11 cellular contexts compared by ENCODE assay signal in the genomic region with DNA sequence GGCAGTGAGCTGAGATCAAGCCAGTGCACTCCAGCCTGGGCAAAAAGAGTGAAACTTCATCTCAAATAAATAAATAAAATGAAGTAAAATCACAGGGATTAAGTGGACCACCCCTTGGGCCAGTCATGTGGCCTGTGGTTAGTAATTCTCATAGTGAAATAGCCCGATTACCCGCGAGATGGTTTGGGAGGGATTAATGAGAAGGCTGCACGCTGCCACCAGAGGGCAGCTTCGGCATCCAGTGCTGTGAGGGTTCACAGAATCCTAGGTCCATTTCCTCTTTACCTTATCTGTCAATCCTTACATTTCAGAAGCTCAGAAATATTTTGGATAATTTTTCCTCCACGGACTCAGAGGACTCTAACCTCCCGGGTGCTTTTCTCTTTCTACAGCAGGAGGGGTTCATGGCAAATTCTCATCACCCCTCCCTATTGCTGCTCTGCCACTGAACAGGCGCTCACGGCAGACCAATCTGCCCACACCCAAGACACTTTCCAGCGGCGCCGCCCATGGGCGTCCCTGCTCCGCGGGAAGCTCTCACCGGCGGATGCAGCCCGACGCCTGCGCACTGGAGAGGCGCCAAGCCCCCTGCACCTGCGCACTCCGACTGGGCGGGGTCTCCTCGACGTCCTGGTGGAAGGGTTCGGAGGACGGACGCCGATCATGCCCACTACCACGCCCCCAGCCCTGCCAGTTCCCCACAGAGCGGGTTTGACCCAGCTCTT. TPM values are rescaled to one million over a fixed set of nuclear protein-coding genes. Genes with fewer than 3 reads are reported as not detected.
DNase-seq lines count a peak whose midpoint lies in the region; ATAC-seq and TF ChIP-seq lines count a peak whose summit lies in the region.
"Had no signal": no experiment of that assay in that cellular context is flagged by ENCODE, and none has a peak within 500 bp of the region (broad histone marks: within the 10 kb centered on the region; RNA-seq: fewer than 3 reads in every experiment).

No MANE protein-coding gene starts in this region.

- H3K4me1 ChIP-seq in neuronal stem cell (ENCODE audit: control insufficient read depth in 2 of 2, insufficient read depth in 1 of 2, low read depth in 1 of 2, low read length in 2 of 2) (no peaks in the 10 kb centered on the region), PC-3 (ENCODE audit: insufficient read depth, low read length) (no peaks in the 10 kb centered on the region)
- H3K4me1 ChIP-seq in CD4-positive, alpha-beta memory T cell (ENCODE audit: insufficient read depth, low read length), result no peaks in the 10 kb centered on the region

- no peak overlapping the region for H2BK120ac ChIP-seq in neuronal stem cell (ENCODE audit: low read depth, low read length)

- no peaks in the 10 kb centered on the region for H3K79me2 ChIP-seq in PC-3 (ENCODE audit: low read length)

- no peak overlapping the region for H3K4me3 Mint-ChIP-seq in CD4-positive, alpha-beta memory T cell
- H3K4me3 Mint-ChIP-seq: activated CD4-positive, alpha-beta memory T cell treated with anti-CD3 and anti-CD28 coated beads, Interleukin-2, amount 10 ng/mL, durations not matched to agents 7 days and 5 days; mesothelial cell of epicardium had no signal

- no peak overlapping the region for H2BK12ac ChIP-seq in neuronal stem cell (ENCODE audit: low read length)

- no peak overlapping the region for H3K27ac Mint-ChIP-seq in CD4-positive, alpha-beta memory T cell
- H3K27ac Mint-ChIP-seq: activated CD4-positive, alpha-beta memory T cell treated with anti-CD3 and anti-CD28 coated beads, Interleukin-2, amount 10 ng/mL, durations not matched to agents 7 days and 5 days; mesothelial cell of epicardium had no signal

- H3K4me1 Mint-ChIP-seq in CD4-positive, alpha-beta memory T cell, result no peaks in the 10 kb centered on the region
- H3K4me1 Mint-ChIP-seq: activated CD4-positive, alpha-beta memory T cell treated with anti-CD3 and anti-CD28 coated beads, Interleukin-2, amount 10 ng/mL, durations not matched to agents 7 days and 5 days; mesothelial cell of epicardium had no signal

- peak; percentile 35 for DNase-seq in DMS114 treated with DMSO at 0.1 percent for 48 hours (lab: John Stamatoyannopoulos, UW; ENCODE audit: unreplicated experiment)
- DNase-seq in LNCaP clone FGC (ENCODE audit: low read depth), result no peak
- DNase-seq in dorsolateral prefrontal cortex, result peak in 6 of 10 donors; percentile 22 to 62 (median 46)
- DNase-seq in neuronal stem cell (ENCODE audit: low spot score), result no peak
- no peak for DNase-seq in CD4-positive, alpha-beta memory T cell
- DNase-seq in RWPE1 (ENCODE audit: low spot score), result no peak
- DNase-seq in D341Med (ENCODE audit: low spot score), result no peak
- no peak for DNase-seq in PC-3
- DNase-seq: activated CD4-positive, alpha-beta memory T cell treated with anti-CD3 and anti-CD28 coated beads, Interleukin-2, amount 10 ng/mL, durations not matched to agents 7 days and 5 days had no signal

- no peak for ATAC-seq in PC-3
- ATAC-seq: sciatic nerve had no signal

- BruUV-seq in PC-3 (replicated peaks; lab: Mats Ljungman, UMichigan), result no TSS peak

- no peak overlapping the region for H4K8ac ChIP-seq in neuronal stem cell (ENCODE audit: low read depth, low read length)

- no peaks in the 10 kb centered on the region for H3K27me3 Mint-ChIP-seq in CD4-positive, alpha-beta memory T cell
- H3K27me3 Mint-ChIP-seq: activated CD4-positive, alpha-beta memory T cell treated with anti-CD3 and anti-CD28 coated beads, Interleukin-2, amount 10 ng/mL, durations not matched to agents 7 days and 5 days had no signal

- intact Hi-C loops in dorsolateral prefrontal cortex (cut with DNase I), result no loop called here
- intact Hi-C loops in CD4-positive, alpha-beta memory T cell (cut with micrococcal nuclease), result no loop called here
- intact Hi-C loops in PC-3 (cut with micrococcal nuclease), result no loop called here

- H2AFZ ChIP-seq in neuronal stem cell (ENCODE audit: low read length) (no peak overlapping the region), PC-3 (ENCODE audit: low read length) (no peak overlapping the region)

- H3F3A ChIP-seq in PC-3 (ENCODE audit: low read length, unreplicated experiment), result no peaks in the 10 kb centered on the region

- H3K27ac ChIP-seq in dorsolateral prefrontal cortex, result peak overlapping the region in 19 of 59 donors; percentile 0 to 61 (median 36)
- H3K27ac ChIP-seq in neuronal stem cell (replicated peaks; ENCODE audit: low read length), result no peak overlapping the region
- no peak overlapping the region for H3K27ac ChIP-seq in CD4-positive, alpha-beta memory T cell (ENCODE audit: low read depth, low read length)
- H3K27ac ChIP-seq in RWPE1, result no peak overlapping the region
- no peak overlapping the region for H3K27ac ChIP-seq in PC-3 (ENCODE audit: low read length)

- no peak overlapping the region for H3K23ac ChIP-seq in neuronal stem cell (ENCODE audit: low read depth, low read length, poor library complexity)

- H3K4me3 ChIP-seq in LNCaP clone FGC (ENCODE audit: low read depth, low read length) (no peak overlapping the region), dorsolateral prefrontal cortex (peak overlapping the region in 53 of 59 donors; percentile 5 to 58 (median 39)), neuronal stem cell (ENCODE audit: low read length in 2 of 2) (no peak overlapping the region), PC-3 (ENCODE audit: low read length) (no peak overlapping the region)
- H3K4me3 ChIP-seq in CD4-positive, alpha-beta memory T cell (ENCODE audit: low read length in 2 of 2), result no peak overlapping the region

- no peak overlapping the region for H2BK15ac ChIP-seq in neuronal stem cell (ENCODE audit: low read length)

- no peaks in the 10 kb centered on the region for H3K27me3 ChIP-seq in dorsolateral prefrontal cortex
- no peaks in the 10 kb centered on the region for H3K27me3 ChIP-seq in neuronal stem cell (ENCODE audit: control insufficient read depth in 3 of 3, insufficient read depth in 3 of 3, low read depth in 1 of 3, low read length in 3 of 3)
- H3K27me3 ChIP-seq in CD4-positive, alpha-beta memory T cell (ENCODE audit: insufficient read depth, low read length), result no peaks in the 10 kb centered on the region
- no peaks in the 10 kb centered on the region for H3K27me3 ChIP-seq in PC-3 (ENCODE audit: low read length)

- no peak overlapping the region for H2AK5ac ChIP-seq in neuronal stem cell (ENCODE audit: low read depth, low read length)

- no peak overlapping the region for H3K18ac ChIP-seq in neuronal stem cell (ENCODE audit: low read length)

- TF ChIP-seq CTCF in LNCaP clone FGC (IDR thresholded peaks at IDR 0.05; ENCODE audit: control insufficient read depth, extremely low read depth, insufficient read depth), result peak; percentile 26; the same call in 1 of the 2 replicates
- peak in 54 of 56 donors; percentile 25 to 69 (median 50) for TF ChIP-seq CTCF in dorsolateral prefrontal cortex (IDR thresholded peaks at IDR 0.05 in 54 of 56, conservative IDR thresholded peaks at IDR 0.05 in 2 of 56; ENCODE audit: low read depth in 1 of 56, partially characterized antibody in 56 of 56)
- TF ChIP-seq CTCF in RWPE1 (conservative IDR thresholded peaks at IDR 0.05; ENCODE audit: low read depth), result no peak
- TF ChIP-seq CTCF in PC-3 (conservative IDR thresholded peaks at IDR 0.05; ENCODE audit: low read depth, low read length), result no peak

- no peak overlapping the region for H3K4me2 ChIP-seq in neuronal stem cell (ENCODE audit: insufficient read depth, low read length, poor library complexity, severe bottlenecking)
- no peak overlapping the region for H3K4me2 ChIP-seq in PC-3 (ENCODE audit: low read length)

- H3K36me3 ChIP-seq in neuronal stem cell (replicated peaks in 1 of 2; ENCODE audit: control insufficient read depth in 2 of 2, insufficient read depth in 2 of 2, low read length in 2 of 2), result peaks cover 0 to 16% of the 10 kb centered on the region in 2 donors
- no peaks in the 10 kb centered on the region for H3K36me3 ChIP-seq in CD4-positive, alpha-beta memory T cell (ENCODE audit: insufficient read depth, low read length)
- H3K36me3 ChIP-seq in PC-3 (ENCODE audit: low read depth, low read length), result no peaks in the 10 kb centered on the region

- no peak overlapping the region for H3K4ac ChIP-seq in neuronal stem cell (ENCODE audit: low read length)

- peaks cover 3 to 76% (median 40%) of the 10 kb centered on the region in 8 donors for H3K9me3 Mint-ChIP-seq in CD4-positive, alpha-beta memory T cell

- no peak overlapping the region for H3K9ac ChIP-seq in neuronal stem cell (ENCODE audit: low read depth, low read length, poor library complexity)
- no peak overlapping the region for H3K9ac ChIP-seq in PC-3 (ENCODE audit: low read length)

- peak overlapping the region; percentile 35 for H2BK5ac ChIP-seq in neuronal stem cell (ENCODE audit: low read length)

- peaks cover 3% of the 10 kb centered on the region for H3K79me1 ChIP-seq in neuronal stem cell (ENCODE audit: low read depth, low read length)

- no peaks in the 10 kb centered on the region for H3K9me2 ChIP-seq in PC-3 (replicated peaks; ENCODE audit: low read length)

- H3K14ac ChIP-seq in neuronal stem cell (ENCODE audit: low read length), result no peak overlapping the region

- POLR2A ChIA-PET in CD4-positive, alpha-beta memory T cell (lab: Charles Lee; ENCODE audit: partially characterized antibody), result no interaction called here
- POLR2A ChIA-PET in RWPE1 (lab: Yijun Ruan, JAX; ENCODE audit: low non-redundant PET), result no interaction called here
- POLR2A ChIA-PET in PC-3 (lab: Charles Lee; ENCODE audit: unreplicated experiment), result no interaction called here

- no CpG with 5 or more reads among the region's 32 CpGs for WGBS in neuronal stem cell (ENCODE audit: extremely low coverage in 2 of 2, insufficient read length in 2 of 2, insufficient replicate concordance in 1 of 2), 2 donors

- no peaks in the 10 kb centered on the region for H4K20me1 ChIP-seq in PC-3 (ENCODE audit: low read length)

- peaks cover 7 to 19% of the 10 kb centered on the region in 2 donors for H3K36me3 Mint-ChIP-seq in CD4-positive, alpha-beta memory T cell

- H4K91ac ChIP-seq in neuronal stem cell (ENCODE audit: low read depth, low read length, poor library complexity), result no peak overlapping the region

- H3K9me3 ChIP-seq in neuronal stem cell (replicated peaks in 1 of 2; ENCODE audit: control insufficient read depth in 2 of 2, insufficient read depth in 1 of 2, low read depth in 1 of 2, low read length in 2 of 2) (peaks cover 27 to 36% of the 10 kb centered on the region in 2 donors), PC-3 (ENCODE audit: low read length) (peaks cover 58% of the 10 kb centered on the region)
- peaks cover 0 to 20% of the 10 kb centered on the region in 2 donors for H3K9me3 ChIP-seq in CD4-positive, alpha-beta memory T cell (ENCODE audit: control insufficient read depth in 1 of 2, low read length in 2 of 2)

- CTCF ChIA-PET in CD4-positive, alpha-beta memory T cell (lab: Charles Lee; ENCODE audit: partially characterized antibody), result no interaction called here
- CTCF ChIA-PET in RWPE1 (lab: Yijun Ruan, JAX) (no interaction called here), PC-3 (lab: Charles Lee) (no interaction called here)

RNA-seq across cellular contexts. Expression of a gene that starts 11.0 kb away (rescaled TPM):
- total RNA-seq in dorsolateral prefrontal cortex, result 10 to 100 TPM in 70 of 120 experiments, 1 to 10 TPM in 50; 4.6 to 16.9 (median 10.4) TPM
- polyA plus RNA-seq in neuronal stem cell (2013, experiment 1 of 2), result 4.6 TPM
- polyA plus RNA-seq in neuronal stem cell (2013, experiment 2 of 2), result 4.0 TPM
- total RNA-seq in CD4-positive, alpha-beta memory T cell, result 1 to 10 TPM; 3.2 to 3.8 TPM
- 1 to 10 TPM in 1 of 2 donors, under 1 TPM in 1; 0.64 to 3.7 TPM for polyA plus RNA-seq in CD4-positive, alpha-beta memory T cell
- total RNA-seq in PC-3 (2014; rRNA removed), result not detected in 2 replicates
- total RNA-seq: mesothelial cell of epicardium had no signal

RNA-seq across cellular contexts. Expression of a gene that starts 17.6 kb away (rescaled TPM):
- total RNA-seq in dorsolateral prefrontal cortex, result 10 to 100 TPM in 71 of 120 experiments, 1 to 10 TPM in 49; 2.6 to 24.7 (median 10.9) TPM
- 0.81 TPM for polyA plus RNA-seq in neuronal stem cell (2013, experiment 1 of 2)
- 0.90 TPM for polyA plus RNA-seq in neuronal stem cell (2013, experiment 2 of 2)
- total RNA-seq in CD4-positive, alpha-beta memory T cell, result not detected
- polyA plus RNA-seq in CD4-positive, alpha-beta memory T cell, result not detected
- total RNA-seq in PC-3 (2014; rRNA removed), result 0.29 TPM in 1 of 2 replicates, not detected in the other

Comparison
In these comparisons a context has a peak if more than half of its experiments do, and no peak if none do; other contexts are left out.
1. DNase-seq: peak in DMS114 treated with DMSO at 0.1 percent for 48 hours (single experiment) and dorsolateral prefrontal cortex (6 of 10); none in LNCaP clone FGC (single experiment), neuronal stem cell (single experiment), CD4-positive, alpha-beta memory T cell (0 of 5), RWPE1 (single experiment), D341Med (single experiment) and PC-3 (single experiment).
2. H3K4me3 ChIP-seq: peak in dorsolateral prefrontal cortex (53 of 59); none in LNCaP clone FGC (single experiment), neuronal stem cell (0 of 2), CD4-positive, alpha-beta memory T cell (0 of 2) and PC-3 (single experiment).
3. CTCF ChIP-seq: peak in LNCaP clone FGC (single experiment) and dorsolateral prefrontal cortex (54 of 56); none in RWPE1 (single experiment) and PC-3 (single experiment).